24 cellular contexts compared by ENCODE assay signal in the genomic region with DNA sequence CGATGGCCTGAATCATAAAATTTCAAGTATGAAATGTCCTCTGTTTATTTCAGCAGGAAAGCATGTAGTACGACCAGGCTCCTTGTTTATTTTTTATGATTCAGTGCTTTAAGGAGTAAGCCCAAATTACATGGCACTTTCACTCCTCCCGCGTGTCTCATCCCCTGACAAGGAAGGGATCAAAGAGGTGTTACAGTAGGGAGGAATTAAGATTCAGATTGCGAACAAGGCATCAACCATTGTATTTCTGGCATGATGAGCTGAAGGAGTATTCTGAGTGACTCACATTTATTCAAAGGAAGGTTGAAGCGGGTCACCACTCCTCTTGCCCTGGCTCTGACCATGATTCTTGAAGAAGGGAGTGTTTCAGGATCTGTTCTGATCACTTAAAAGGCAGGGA. TPM values are rescaled to one million over a fixed set of nuclear protein-coding genes. Genes with fewer than 3 reads are reported as not detected.
"Had no signal": no experiment of that assay in that cellular context is flagged by ENCODE, and none has a peak within 500 bp of the region (broad histone marks: within the 10 kb centered on the region; RNA-seq: fewer than 3 reads in every experiment).

No MANE protein-coding gene starts in this region.

- H3K36me3 Mint-ChIP-seq: activated CD8-positive, alpha-beta memory T cell treated with anti-CD3 and anti-CD28 coated beads, Interleukin-2, amount 10 ng/mL, durations not matched to agents 7 days and 5 days; activated naive CD8-positive, alpha-beta T cell; memory B cell; naive B cell; T-cell; WTC11 had no signal

- H3K4me3 Mint-ChIP-seq: activated CD4-positive, alpha-beta memory T cell treated with anti-CD3 and anti-CD28 coated beads, Interleukin-2, amount 10 ng/mL, durations not matched to agents 7 days and 5 days; activated CD8-positive, alpha-beta memory T cell treated with anti-CD3 and anti-CD28 coated beads, Interleukin-2, amount 10 ng/mL, durations not matched to agents 7 days and 5 days; activated naive CD8-positive, alpha-beta T cell; memory B cell; naive B cell; stimulated activated naive CD8-positive, alpha-beta T cell treated with anti-CD3 and anti-CD28 coated beads, Interleukin-15, amount 100 ng/mL, for 72 hours; T-cell; WTC11 had no signal

- H3K4me3 ChIP-seq: left ventricle myocardium inferior, mucosa of descending colon, ovary, psoas muscle, right lobe of liver, testis, upper lobe of right lung had no signal

- H3K36me3 ChIP-seq: left ventricle myocardium inferior, ovary, right lobe of liver, upper lobe of right lung had no signal

- H3K4me1 Mint-ChIP-seq: activated CD4-positive, alpha-beta memory T cell treated with anti-CD3 and anti-CD28 coated beads, Interleukin-2, amount 10 ng/mL, durations not matched to agents 7 days and 5 days; activated CD8-positive, alpha-beta memory T cell treated with anti-CD3 and anti-CD28 coated beads, Interleukin-2, amount 10 ng/mL, durations not matched to agents 7 days and 5 days; memory B cell; naive B cell; stimulated activated naive CD8-positive, alpha-beta T cell treated with anti-CD3 and anti-CD28 coated beads, Interleukin-15, amount 100 ng/mL, for 72 hours; T-cell had no signal

- H3K4me1 ChIP-seq: left ventricle myocardium inferior, psoas muscle, right lobe of liver, testis, upper lobe of right lung had no signal

- H3K27ac ChIP-seq: epithelial cell of prostate, left ventricle myocardium inferior, ovary, psoas muscle, right lobe of liver, testis, upper lobe of right lung had no signal

- H3K9me3 Mint-ChIP-seq: activated CD4-positive, alpha-beta memory T cell treated with anti-CD3 and anti-CD28 coated beads, Interleukin-2, amount 10 ng/mL, durations not matched to agents 7 days and 5 days; memory B cell; stimulated activated naive CD8-positive, alpha-beta T cell treated with anti-CD3 and anti-CD28 coated beads, Interleukin-15, amount 100 ng/mL, for 72 hours; T-cell; WTC11 had no signal

- H3K27ac Mint-ChIP-seq: activated CD4-positive, alpha-beta memory T cell treated with anti-CD3 and anti-CD28 coated beads, Interleukin-2, amount 10 ng/mL, durations not matched to agents 7 days and 5 days; activated CD8-positive, alpha-beta memory T cell treated with anti-CD3 and anti-CD28 coated beads, Interleukin-2, amount 10 ng/mL, durations not matched to agents 7 days and 5 days; activated naive CD8-positive, alpha-beta T cell; memory B cell; naive B cell; stimulated activated naive CD8-positive, alpha-beta T cell treated with anti-CD3 and anti-CD28 coated beads, Interleukin-15, amount 100 ng/mL, for 72 hours; T-cell; WTC11 had no signal

- DNase-seq: activated CD4-positive, alpha-beta memory T cell treated with anti-CD3 and anti-CD28 coated beads, Interleukin-2, amount 10 ng/mL, durations not matched to agents 7 days and 5 days; activated CD4-positive, alpha-beta T cell treated with anti-CD3 and anti-CD28 coated beads for 48 hours; activated CD8-positive, alpha-beta memory T cell treated with anti-CD3 and anti-CD28 coated beads, Interleukin-2, amount 10 ng/mL, durations not matched to agents 7 days and 5 days; dermis blood vessel endothelial cell; foreskin melanocyte; hypothalamus; left ventricle myocardium inferior; mucosa of descending colon; naive B cell; ovary; psoas muscle; right lobe of liver; small intestine; stimulated activated CD4-positive, alpha-beta T cell treated with anti-CD3 and anti-CD28 coated beads, Interleukin-15, amount 100 ng/mL, for 24 hours; stimulated activated CD4-positive, alpha-beta T cell treated with anti-CD3 and anti-CD28 coated beads, Interleukin-2, amount 100 ng/mL, for 48 hours; stimulated activated naive CD8-positive, alpha-beta T cell treated with anti-CD3 and anti-CD28 coated beads, Interleukin-15, amount 100 ng/mL, for 72 hours; T-cell; testis; upper lobe of right lung had no signal

- H3K27me3 Mint-ChIP-seq: activated CD4-positive, alpha-beta memory T cell treated with anti-CD3 and anti-CD28 coated beads, Interleukin-2, amount 10 ng/mL, durations not matched to agents 7 days and 5 days; activated naive CD8-positive, alpha-beta T cell had no signal

- H3K9me3 ChIP-seq: left ventricle myocardium inferior, mucosa of descending colon, ovary, psoas muscle, right lobe of liver, testis, upper lobe of right lung had no signal

- FAIRE-seq: small intestine had no signal

RNA-seq across cellular contexts. Expression of a gene that starts 46.1 kb away (rescaled TPM):
- total RNA-seq: activated CD4-positive, alpha-beta memory T cell treated with anti-CD3 and anti-CD28 coated beads, Interleukin-2, amount 10 ng/mL, durations not matched to agents 7 days and 5 days; activated CD8-positive, alpha-beta memory T cell treated with anti-CD3 and anti-CD28 coated beads, Interleukin-2, amount 10 ng/mL, durations not matched to agents 7 days and 5 days; chondrocyte; dermis blood vessel endothelial cell; left ventricle myocardium inferior; ovary; psoas muscle; right lobe of liver; T-cell; upper lobe of right lung had no signal
